ENCODE assay signal across 15 cellular contexts in the genomic region with DNA sequence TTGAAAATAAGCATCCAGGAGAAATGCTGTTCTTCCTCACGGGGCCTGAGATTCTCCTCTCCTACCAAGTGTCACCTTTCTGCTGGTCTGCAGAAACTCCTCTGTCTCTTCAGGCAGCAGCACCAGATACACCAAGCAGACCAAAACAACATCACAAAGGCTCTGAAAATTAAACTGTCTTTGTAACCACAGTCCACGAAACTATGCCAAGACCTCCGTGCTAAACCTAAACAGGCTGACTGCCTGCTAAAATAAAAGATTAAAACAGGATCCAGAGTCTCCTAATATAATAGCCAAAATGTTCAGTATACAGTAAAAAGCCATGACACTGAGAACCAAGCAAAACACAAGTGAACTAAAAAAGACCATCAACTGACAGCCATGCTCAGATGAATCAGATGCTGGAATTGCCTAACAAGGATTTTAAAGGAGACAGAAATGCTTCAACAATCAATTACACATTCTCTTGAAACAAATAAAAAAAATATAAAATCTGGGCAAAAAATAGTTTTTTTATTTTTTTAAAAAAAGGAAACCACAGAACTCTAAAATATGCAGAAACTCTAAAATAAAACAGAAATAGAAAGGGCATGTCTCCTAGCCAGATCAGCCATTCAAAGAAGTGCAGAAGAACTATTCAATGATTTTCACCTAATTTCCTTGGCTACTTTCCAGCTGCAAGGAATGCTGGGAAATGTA. TPM values are rescaled to one million over a fixed set of nuclear protein-coding genes. Genes with fewer than 3 reads are reported as not detected.
DNase-seq lines count a peak whose midpoint lies in the region; ATAC-seq, FAIRE-seq and TF ChIP-seq lines count a peak whose summit lies in the region.
"Had no signal": no experiment of that assay in that cellular context is flagged by ENCODE, and none has a peak within 500 bp of the region (broad histone marks: within the 10 kb centered on the region; RNA-seq: fewer than 3 reads in every experiment).

No MANE protein-coding gene starts in this region.

- no peak overlapping the region for H2BK15ac ChIP-seq in H1 (ENCODE audit: low read length)

- DNase-seq in HepG2 (ENCODE audit: low spot score): no peak
- DNase-seq in right lobe of liver: no peak
- no peak for DNase-seq in H1 (ENCODE audit: low read depth in 1 of 2, low spot score in 2 of 2)
- DNase-seq in cortex of kidney (lab: John Stamatoyannopoulos, UW): no peak
- DNase-seq: EL; MM.1S; NK-92 treated with Interleukin-12 subunit alpha and Interleukin-12 subunit beta, amount 100 ng/mL, for 24 hours; RPMI8226; SIG-M5 had no signal

- no peak overlapping the region for H3K4ac ChIP-seq in H1 (replicated peaks; ENCODE audit: insufficient read length, low read depth, low read length)

- H3K79me2 ChIP-seq in HepG2 (ENCODE audit: insufficient read depth, low read length) (no peaks in the 10 kb centered on the region), H1 (ENCODE audit: control insufficient read depth in 1 of 2, insufficient read depth in 2 of 2, low read length in 2 of 2) (no peaks in the 10 kb centered on the region)

- no peak for TF ChIP-seq EP300 in HepG2 (IDR thresholded peaks at IDR 0.05; ENCODE audit: low read depth in 2 of 2, low read length in 2 of 2)
- no peak for TF ChIP-seq EP300 in HepG2 (CRISPR knock-in tag; IDR thresholded peaks at IDR 0.05; ENCODE audit: borderline replicate concordance)
- TF ChIP-seq EP300 in H1 (IDR thresholded peaks at IDR 0.05; ENCODE audit: borderline replicate concordance in 1 of 2, low read depth in 2 of 2, low read length in 2 of 2): no peak

- no peak for TF ChIP-seq RAD21 in HepG2 (CRISPR knock-in tag; IDR thresholded peaks at IDR 0.05)
- no peak for TF ChIP-seq RAD21 in H1 (IDR thresholded peaks at IDR 0.05 in 1 of 2, conservative IDR thresholded peaks at IDR 0.05 in 1 of 2; ENCODE audit: low read depth in 2 of 2, low read length in 2 of 2)

- no peak for FAIRE-seq in HepG2 (lab: Jason Lieb, UNC)
- FAIRE-seq in H1 (lab: Jason Lieb, UNC): peak; percentile 96

- no peaks in the 10 kb centered on the region for H3K23me2 ChIP-seq in H1 (ENCODE audit: low read depth, low read length)

- H3K56ac ChIP-seq in H1 (replicated peaks; ENCODE audit: insufficient read length, low read depth, low read length): no peak overlapping the region

- H2BK5ac ChIP-seq in H1 (ENCODE audit: low read depth, low read length): no peak overlapping the region

- intact Hi-C loops in HepG2 (cut with micrococcal nuclease; ENCODE audit: unreplicated experiment): loop anchor here (1.0 to 2.0 kb wide), 3 partner anchors 15 to 48 kb away; no protein-coding TSS in a partner anchor
- intact Hi-C loops in right lobe of liver (cut with DNase I): no loop called here

- POLR2A ChIA-PET in HepG2 (lab: Yijun Ruan, JAX): interaction anchor here (1.8 to 3.1 kb wide), 3 partner anchors 15 to 19 kb away, joined by 6 to 24 read pairs (median 9); no protein-coding TSS in a partner anchor
- POLR2A ChIA-PET in H1 (lab: Charles Lee; ENCODE audit: partially characterized antibody): interaction anchor here (2.2 kb wide), 1 partner anchor 11 kb away, joined by 6 read pairs; no protein-coding TSS in a partner anchor

- H4K20me1 ChIP-seq in HepG2 (ENCODE audit: insufficient read depth, low read length): no peaks in the 10 kb centered on the region
- H4K20me1 ChIP-seq in H1 (replicated peaks in 1 of 2; ENCODE audit: control insufficient read depth in 1 of 2, insufficient read depth in 2 of 2, low read length in 2 of 2): no peaks in the 10 kb centered on the region

- in situ Hi-C loops in HepG2 (cut with HindIII; ENCODE audit: extremely low pct_ligation_motif_present, low pct_unique_long_range_greater_than_20kb): no loop called here

- H3K4me3 ChIP-seq in HepG2 (replicated peaks in 1 of 3; ENCODE audit: insufficient read depth in 1 of 3, low read depth in 2 of 3, low read length in 3 of 3) (no peak overlapping the region), right lobe of liver (no peak overlapping the region), H1 (ENCODE audit: extremely low read depth in 1 of 4, insufficient read depth in 2 of 4, low read depth in 3 of 4, low read length in 4 of 4) (no peak overlapping the region), mucosa of stomach (ENCODE audit: low read length) (no peak overlapping the region)

- CTCF ChIA-PET in HepG2 (lab: Yijun Ruan, JAX; ENCODE audit: low intra/inter-chr PET ratio, low total read pairs) (no interaction called here), H1 (lab: Charles Lee; ENCODE audit: partially characterized antibody) (interaction anchor here (1.0 kb wide), 1 partner anchor 315 kb away, joined by 3 read pairs; no protein-coding TSS in a partner anchor)

- H3K79me1 ChIP-seq in H1 (ENCODE audit: low read depth, low read length): no peaks in the 10 kb centered on the region

- no peak overlapping the region for H3K27ac ChIP-seq in HepG2 (ENCODE audit: extremely low read length, insufficient read depth, low read length)
- no peak overlapping the region for H3K27ac ChIP-seq in right lobe of liver
- no peak overlapping the region for H3K27ac ChIP-seq in H1 (ENCODE audit: low read depth, low read length)

- H2AK5ac ChIP-seq in H1 (ENCODE audit: low read depth, low read length): no peak overlapping the region

- no peak overlapping the region for H2BK20ac ChIP-seq in H1 (ENCODE audit: low read length)

- H3K36me3 ChIP-seq in HepG2 (replicated peaks in 1 of 2; ENCODE audit: control insufficient read depth in 1 of 2, insufficient read depth in 2 of 2, low read length in 2 of 2): no peaks in the 10 kb centered on the region
- no peaks in the 10 kb centered on the region for H3K36me3 ChIP-seq in right lobe of liver
- H3K36me3 ChIP-seq in H1 (ENCODE audit: control insufficient read depth in 2 of 4, insufficient read depth in 4 of 4, low read length in 3 of 4): no peaks in the 10 kb centered on the region
- H3K36me3 ChIP-seq in mucosa of stomach (ENCODE audit: control insufficient read depth, insufficient read depth, low read length): no peaks in the 10 kb centered on the region

- H3K9ac ChIP-seq in HepG2 (ENCODE audit: insufficient read depth, low read depth, low read length) (no peak overlapping the region), H1 (replicated peaks in 1 of 4; ENCODE audit: extremely low read depth in 1 of 4, low read depth in 3 of 4, low read length in 3 of 4) (no peak overlapping the region), mucosa of stomach (ENCODE audit: low read length) (peak overlapping the region; percentile 5)

- 57% methylated on average over 3 of the region's 3 CpGs for WGBS in HepG2 (ENCODE audit: low lambda C conversion rate)
- 66% methylated on average over 3 of the region's 3 CpGs for WGBS in right lobe of liver (ENCODE audit: insufficient coverage, low coverage, low lambda C conversion rate, missing lambda C conversion rate)
- WGBS in H1 (ENCODE audit: extremely low coverage in 1 of 2, insufficient coverage in 1 of 2, insufficient read length in 1 of 2, insufficient replicate concordance in 2 of 2, low coverage in 1 of 2, low lambda C conversion rate in 2 of 2, missing lambda C conversion rate in 1 of 2), 2 experiments: 86% methylated on average over 3 of the region's 3 CpGs; no CpG with 5 or more reads in 1 of the 2 experiments

- H2BK120ac ChIP-seq in H1 (replicated peaks; ENCODE audit: low read depth, low read length): no peak overlapping the region

- H4K5ac ChIP-seq in H1 (ENCODE audit: insufficient read length, low read depth, low read length): no peak overlapping the region

- no peak overlapping the region for H2AFZ ChIP-seq in HepG2 (ENCODE audit: low read length)
- 0 out of 2 replicates have a peak overlapping the region, but pooled peaks have one; percentile 12 for H2AFZ ChIP-seq in H1 (ENCODE audit: low read length)

- no peak overlapping the region for H3K14ac ChIP-seq in H1 (ENCODE audit: insufficient read length)

- ATAC-seq in HepG2 (no peak), right lobe of liver (no peak), HG03378 (IDR thresholded peaks at IDR 0.05; ENCODE audit: unreplicated experiment) (no peak), GM19351 (IDR thresholded peaks at IDR 0.05; ENCODE audit: unreplicated experiment) (no peak)
- ATAC-seq: HCT116 had no signal

- H3K27me3 ChIP-seq in HepG2 (ENCODE audit: control insufficient read depth in 1 of 2, insufficient read depth in 2 of 2, low read length in 2 of 2) (no peaks in the 10 kb centered on the region), right lobe of liver (no peaks in the 10 kb centered on the region), H1 (replicated peaks in 1 of 4; ENCODE audit: control insufficient read depth in 3 of 4, extremely low read depth in 1 of 4, insufficient read depth in 3 of 4, low read length in 3 of 4) (no peaks in the 10 kb centered on the region), mucosa of stomach (ENCODE audit: control insufficient read depth, insufficient read depth, low read length) (no peaks in the 10 kb centered on the region)

- TF ChIP-seq CTCF in HepG2 (CRISPR knock-in tag; IDR thresholded peaks at IDR 0.05): no peak
- TF ChIP-seq CTCF in right lobe of liver (IDR thresholded peaks at IDR 0.05): no peak
- no peak for TF ChIP-seq CTCF in H1 (IDR thresholded peaks at IDR 0.05; ENCODE audit: control extremely low read depth in 1 of 3, insufficient read depth in 1 of 3, low read depth in 1 of 3, low read length in 3 of 3)

- H3K23ac ChIP-seq in H1 (ENCODE audit: insufficient read length): no peak overlapping the region

- H3K9me3 ChIP-seq in HepG2 (ENCODE audit: low read length) (no peaks in the 10 kb centered on the region), right lobe of liver (no peaks in the 10 kb centered on the region), H1 (ENCODE audit: insufficient read depth in 2 of 2, low read depth in 1 of 2, low read length in 1 of 2) (no peaks in the 10 kb centered on the region), mucosa of stomach (ENCODE audit: control insufficient read depth, low read length) (no peaks in the 10 kb centered on the region)

- H3K4me1 ChIP-seq in HepG2 (ENCODE audit: insufficient read depth, low read length) (peaks cover 52% of the 10 kb centered on the region), right lobe of liver (no peaks in the 10 kb centered on the region), H1 (replicated peaks in 1 of 4; ENCODE audit: control insufficient read depth in 3 of 4, insufficient read depth in 4 of 4, low read length in 3 of 4) (peaks cover 0 to 5% (median 4%) of the 10 kb centered on the region in 4 experiments; a peak in 3 of 7 replicates), mucosa of stomach (ENCODE audit: control insufficient read depth, insufficient read depth, low read length) (peaks cover 17% of the 10 kb centered on the region)

- no peak overlapping the region for H3K18ac ChIP-seq in H1 (ENCODE audit: extremely low read depth, low read length)

- H4K8ac ChIP-seq in H1 (ENCODE audit: extremely low read depth, insufficient read depth, low read length): no peak overlapping the region

- no TSS peak for BruUV-seq in HepG2 (replicated peaks; lab: Mats Ljungman, UMichigan)

- TF ChIP-seq POLR2A in HepG2 (IDR thresholded peaks at IDR 0.05; ENCODE audit: insufficient read depth in 1 of 2, low read depth in 2 of 2, low read length in 2 of 2) (no peak), right lobe of liver (IDR thresholded peaks at IDR 0.05) (no peak), H1 (IDR thresholded peaks at IDR 0.05; ENCODE audit: control extremely low read depth in 1 of 2, low read depth in 2 of 2, low read length in 2 of 2) (no peak)

- no peak overlapping the region for H4K91ac ChIP-seq in H1 (replicated peaks; ENCODE audit: insufficient read length, low read length)

- no peak overlapping the region for H2BK12ac ChIP-seq in H1 (ENCODE audit: low read depth, low read length)

- no peak overlapping the region for H3K4me2 ChIP-seq in HepG2 (ENCODE audit: low read depth, low read length)
- H3K4me2 ChIP-seq in H1 (ENCODE audit: insufficient read depth in 1 of 2, low read depth in 2 of 2, low read length in 2 of 2): no peak overlapping the region

RNA-seq across cellular contexts. Expression of gene TOX3, which starts 50.3 kb away (rescaled TPM):
- total RNA-seq in HepG2 (2016; rRNA removed; fragmentation: Illumina TruSeq; extraction: Trizol): 12.1 and 14.5 TPM in 2 replicates
- total RNA-seq in HepG2 (2016; cell fraction: cytosol; rRNA removed; fragmentation: Illumina TruSeq; extraction: Trizol; ENCODE audit: low read depth): 19.7 and 21.7 TPM in 2 replicates
- total RNA-seq in HepG2 (2016; cell fraction: insoluble cytoplasmic fraction; rRNA removed; fragmentation: Illumina TruSeq; extraction: Trizol): 11.6 and 15.0 TPM in 2 replicates
- total RNA-seq in HepG2 (2016; cell fraction: membrane; rRNA removed; fragmentation: Illumina TruSeq; extraction: Trizol): 14.2 and 14.5 TPM in 2 replicates
- 17.7 and 24.3 TPM in 2 replicates for total RNA-seq in HepG2 (2016; cell fraction: nucleus; rRNA removed; fragmentation: Illumina TruSeq; extraction: Trizol)
- polyA plus RNA-seq in HepG2 (2011; rRNA removed): 95.6 and 98.6 TPM in 2 replicates
- 53.0 and 61.5 TPM in 2 replicates for polyA plus RNA-seq in HepG2 (2011; cell fraction: cytosol; rRNA removed)
- 59.3 and 60.8 TPM in 2 replicates for polyA plus RNA-seq in HepG2 (2011; cell fraction: nucleus; rRNA removed)
- 60.3 and 93.0 TPM in 2 replicates for polyA plus RNA-seq in HepG2 (2012)
- 4.5 and 4.7 TPM in 2 replicates for polyA plus RNA-seq in HepG2 (2016; cell fraction: cytosol; fragmentation: Illumina TruSeq; extraction: Trizol; ENCODE audit: low read depth)
- 36.1 and 46.4 TPM in 2 replicates for polyA plus RNA-seq in HepG2 (2016; cell fraction: insoluble cytoplasmic fraction; fragmentation: Illumina TruSeq; extraction: Trizol; ENCODE audit: low read depth)
- 16.2 and 16.6 TPM in 2 replicates for polyA plus RNA-seq in HepG2 (2016; cell fraction: membrane; fragmentation: Illumina TruSeq; extraction: Trizol; ENCODE audit: low read depth)
- polyA plus RNA-seq in HepG2 (2016; cell fraction: nucleus; fragmentation: Illumina TruSeq; extraction: Trizol; ENCODE audit: insufficient read depth, low read depth): 26.4 and 30.3 TPM in 2 replicates
- polyA minus RNA-seq in HepG2 (2011; rRNA and poly(A)+ RNA removed; ENCODE audit: low replicate concordance): 0.42 and 283 TPM in 2 replicates
- 65.9 and 72.3 TPM in 2 replicates for polyA minus RNA-seq in HepG2 (2011; cell fraction: cytosol; rRNA and poly(A)+ RNA removed)
- 122 and 148 TPM in 2 replicates for polyA minus RNA-seq in HepG2 (2011; cell fraction: nucleus; rRNA and poly(A)+ RNA removed)
- 1 to 10 TPM in 5 of 6 experiments, under 1 TPM in 1; 0.92 to 5.8 (median 3.6) TPM for total RNA-seq in right lobe of liver
- total RNA-seq in H1 (2021; fragmentation: NEBNext Ultra II Directional; extraction: Animal tissue kit (Norgen Biotek cat#: 25700)): 16.7 and 21.2 TPM in 2 replicates
- polyA plus RNA-seq in H1 (2011; rRNA removed): 22.7 and 31.2 TPM in 2 replicates
- 13.6 TPM for polyA plus RNA-seq in H1 (2011; cell fraction: cytosol; rRNA removed)
- 39.3 TPM for polyA plus RNA-seq in H1 (2011; cell fraction: nucleus; rRNA removed)
- polyA plus RNA-seq in H1 (2012, experiment 1 of 2): 17.8 to 24.5 TPM (median 19.6 TPM) in 4 replicates
- 2.6 TPM for polyA plus RNA-seq in H1 (2012, experiment 2 of 2)
- 8.0 TPM for polyA plus RNA-seq in H1 (2013, experiment 1 of 2)
- 7.7 TPM for polyA plus RNA-seq in H1 (2013, experiment 2 of 2)
- 56.6 and 76.8 TPM in 2 replicates for polyA minus RNA-seq in H1 (2011; rRNA and poly(A)+ RNA removed)
- polyA minus RNA-seq in H1 (2011; cell fraction: cytosol; rRNA and poly(A)+ RNA removed): 25.2 TPM
- polyA minus RNA-seq in H1 (2011; cell fraction: nucleus; rRNA and poly(A)+ RNA removed): 48.8 TPM
- total RNA-seq: OCI-LY7 had no signal
- polyA plus RNA-seq: CD14-positive monocyte had no signal

Comparison
In these comparisons a context has a peak if more than half of its experiments do, and no peak if none do; other contexts are left out.
1. Of the 41 proteins assayed by ChIP-seq in both HepG2 and H1: peak only in HepG2: SUZ12; only in H1: none; in both: none; in neither: 40.